7 cellular contexts compared by ENCODE assay signal in genomic region chr10:130110236-130111114, GRCh38. TPM values are rescaled to one million over a fixed set of nuclear protein-coding genes. Genes with fewer than 3 reads are reported as not detected.
DNase-seq lines count a peak whose midpoint lies in the region; ATAC-seq and TF ChIP-seq lines count a peak whose summit lies in the region.

Gene C10orf143 (minus strand): TSS chr10:130110830. CDS start chr10:130110772, 58 bp downstream.

- peak within 1 kb of the TSS; percentile 90 for H3K4me2 ChIP-seq in hepatocyte

- ATAC-seq in GM18508 (IDR thresholded peaks at IDR 0.05; ENCODE audit: insufficient read depth, unreplicated experiment): peak; percentile 55
- ATAC-seq in HG02981 (IDR thresholded peaks at IDR 0.05; ENCODE audit: unreplicated experiment): peak; percentile 81

- H3K27me3 ChIP-seq in hepatocyte: no peaks in the 10 kb centered on the region

- no peak for TF ChIP-seq CTCF in hepatocyte (IDR thresholded peaks at IDR 0.05; ENCODE audit: poor library complexity)

- peak within 1 kb of the TSS; percentile 94 for H3K27ac ChIP-seq in hepatocyte

- H3K4me1 ChIP-seq in hepatocyte (ENCODE audit: insufficient read depth): peaks cover 5% of the 10 kb centered on the region

- under 1% methylated on average over 54 of the region's 71 CpGs for WGBS in hepatocyte (ENCODE audit: low lambda C conversion rate, missing lambda C conversion rate)

- H4K20me1 ChIP-seq in hepatocyte (ENCODE audit: insufficient read depth, poor library complexity, severe bottlenecking): no peaks in the 10 kb centered on the region

- peak within 1 kb of the TSS; percentile 60 for H3K4me3 ChIP-seq in hepatocyte

- peak; percentile 80 for DNase-seq in NCI-H2029 (lab: John Stamatoyannopoulos, UW)
- DNase-seq in T-helper 9 cell: peak; percentile 98
- DNase-seq in astrocyte of the hippocampus (ENCODE audit: low read depth, low spot score): peak; percentile 99
- DNase-seq in hepatocyte (ENCODE audit: low spot score): peak; percentile 98
- DNase-seq in retina: peak; percentile 100

- H3K79me2 ChIP-seq in hepatocyte: peaks cover 20% of the 10 kb centered on the region

- no peaks in the 10 kb centered on the region for H3K36me3 ChIP-seq in hepatocyte (replicated peaks; ENCODE audit: insufficient read depth, low read depth)

- H3K9me3 ChIP-seq in hepatocyte (ENCODE audit: low read depth): no peaks in the 10 kb centered on the region

- H2AFZ ChIP-seq in hepatocyte: peak within 1 kb of the TSS; percentile 95

- no peaks in the 10 kb centered on the region for H3K9me2 ChIP-seq in hepatocyte (replicated peaks; ENCODE audit: insufficient read depth)

RNA-seq across cellular contexts. Expression of gene C10orf143, which starts in this region (rescaled TPM):
- 0.50 and 2.5 TPM in 2 replicates for total RNA-seq in hepatocyte
- 3.0 and 3.6 TPM in 2 replicates for polyA plus RNA-seq in hepatocyte

Comparison
In these comparisons a context has a peak if more than half of its experiments do, and no peak if none do; other contexts are left out.
1. Peak in every context shown above with its lines: DNase-seq, ATAC-seq, H3K4me3 ChIP-seq and H3K27ac ChIP-seq.